2 cellular contexts compared by ENCODE assay signal in genomic region chr6:41564448-41565142, GRCh38.
TF ChIP-seq lines count a peak whose summit lies in the region.

No MANE protein-coding gene starts in this region.

TF ChIP-seq in H1, 55 proteins besides CTCF, POLR2A, EP300 and RAD21:
- TF ChIP-seq SIN3A (conservative IDR thresholded peaks at IDR 0.05 in 1 of 2, IDR thresholded peaks at IDR 0.05 in 1 of 2; ENCODE audit: low read depth in 1 of 2, low read length in 2 of 2): no peak
- no peak for TF ChIP-seq POLR2AphosphoS5 (IDR thresholded peaks at IDR 0.05; ENCODE audit: low read depth, low read length)
- no peak for TF ChIP-seq ATF2 (IDR thresholded peaks at IDR 0.05; ENCODE audit: low read length)
- TF ChIP-seq ZNF274 (IDR thresholded peaks at IDR 0.05; ENCODE audit: borderline replicate concordance, extremely low read depth, low read length): no peak
- TF ChIP-seq TAF7 (optimal IDR thresholded peaks at IDR 0.05; ENCODE audit: borderline replicate concordance, low read depth, low read length): no peak
- TF ChIP-seq ASH2L (IDR thresholded peaks at IDR 0.05; ENCODE audit: low read length): no peak
- no peak for TF ChIP-seq MAFK (IDR thresholded peaks at IDR 0.05; ENCODE audit: low read depth, low read length)
- no peak for TF ChIP-seq KDM5A (IDR thresholded peaks at IDR 0.05; ENCODE audit: low read length)
- TF ChIP-seq JUND (IDR thresholded peaks at IDR 0.05; ENCODE audit: low read length): no peak
- TF ChIP-seq SRF (IDR thresholded peaks at IDR 0.05; ENCODE audit: low read depth, low read length): no peak

TF ChIP-seq in HepG2, 621 proteins besides CTCF, POLR2A, EP300 and RAD21:
- TF ChIP-seq THRA (CRISPR knock-in tag; IDR thresholded peaks at IDR 0.05; ENCODE audit: borderline replicate concordance) (no peak), PAXIP1 (CRISPR knock-in tag; conservative IDR thresholded peaks at IDR 0.05) (0 out of 2 replicates have a peak, but pooled peaks have one; percentile 16), ZNF451 (CRISPR knock-in tag; IDR thresholded peaks at IDR 0.05) (0 out of 2 replicates have a peak, but pooled peaks have one; percentile 11), CHD4 (IDR thresholded peaks at IDR 0.05; ENCODE audit: borderline replicate concordance, low read length) (peak; percentile 56; the same call in 1 of the 2 replicates), TOPORS (CRISPR knock-in tag; IDR thresholded peaks at IDR 0.05) (no peak), RBM22 (optimal IDR thresholded peaks at IDR 0.05; ENCODE audit: low read length) (peak; percentile 21), MIER2 (CRISPR knock-in tag; IDR thresholded peaks at IDR 0.05) (no peak), TP53 (CRISPR knock-in tag; conservative IDR thresholded peaks at IDR 0.05) (no peak), PHF21A (CRISPR knock-in tag; IDR thresholded peaks at IDR 0.05) (peak; percentile 23; the same call in 1 of the 2 replicates), ZMYM2 (CRISPR knock-in tag; IDR thresholded peaks at IDR 0.05) (no peak), ZBTB34 (CRISPR knock-in tag; IDR thresholded peaks at IDR 0.05) (no peak), ZSCAN31 (CRISPR knock-in tag; IDR thresholded peaks at IDR 0.05; ENCODE audit: low read depth) (no peak), PPARG (CRISPR knock-in tag; conservative IDR thresholded peaks at IDR 0.05) (no peak), PBX2 (CRISPR knock-in tag; IDR thresholded peaks at IDR 0.05) (no peak), ZNF878 (CRISPR knock-in tag; IDR thresholded peaks at IDR 0.05) (no peak), ZBTB20 (CRISPR knock-in tag; IDR thresholded peaks at IDR 0.05; ENCODE audit: borderline replicate concordance, low read depth) (no peak), ZNF615 (CRISPR knock-in tag; IDR thresholded peaks at IDR 0.05; ENCODE audit: borderline replicate concordance) (no peak), SMARCE1 (IDR thresholded peaks at IDR 0.05; ENCODE audit: borderline replicate concordance) (no peak), ZNF629 (CRISPR knock-in tag; conservative IDR thresholded peaks at IDR 0.05) (peak; percentile 69), LRRFIP1 (CRISPR knock-in tag; conservative IDR thresholded peaks at IDR 0.05) (no peak), HNF4A (CRISPR knock-in tag; IDR thresholded peaks at IDR 0.05) (peak; percentile 49; the same call in 1 of the 2 replicates), FIP1L1 (IDR thresholded peaks at IDR 0.05; ENCODE audit: borderline replicate concordance, insufficient read depth, low read depth, low read length) (no peak), NFAT5 (CRISPR knock-in tag; IDR thresholded peaks at IDR 0.05) (no peak), ZNF747 (CRISPR knock-in tag; IDR thresholded peaks at IDR 0.05; ENCODE audit: borderline replicate concordance) (no peak), ZNF772 (CRISPR knock-in tag; IDR thresholded peaks at IDR 0.05) (no peak), CBX2 (IDR thresholded peaks at IDR 0.05; ENCODE audit: low read depth, low read length) (no peak), CBX2 (CRISPR knock-in tag; IDR thresholded peaks at IDR 0.05; ENCODE audit: low read depth) (no peak), ZNF780A (CRISPR knock-in tag; IDR thresholded peaks at IDR 0.05) (no peak)
